1 cellular context compared by ENCODE assay signal in the genomic region with DNA sequence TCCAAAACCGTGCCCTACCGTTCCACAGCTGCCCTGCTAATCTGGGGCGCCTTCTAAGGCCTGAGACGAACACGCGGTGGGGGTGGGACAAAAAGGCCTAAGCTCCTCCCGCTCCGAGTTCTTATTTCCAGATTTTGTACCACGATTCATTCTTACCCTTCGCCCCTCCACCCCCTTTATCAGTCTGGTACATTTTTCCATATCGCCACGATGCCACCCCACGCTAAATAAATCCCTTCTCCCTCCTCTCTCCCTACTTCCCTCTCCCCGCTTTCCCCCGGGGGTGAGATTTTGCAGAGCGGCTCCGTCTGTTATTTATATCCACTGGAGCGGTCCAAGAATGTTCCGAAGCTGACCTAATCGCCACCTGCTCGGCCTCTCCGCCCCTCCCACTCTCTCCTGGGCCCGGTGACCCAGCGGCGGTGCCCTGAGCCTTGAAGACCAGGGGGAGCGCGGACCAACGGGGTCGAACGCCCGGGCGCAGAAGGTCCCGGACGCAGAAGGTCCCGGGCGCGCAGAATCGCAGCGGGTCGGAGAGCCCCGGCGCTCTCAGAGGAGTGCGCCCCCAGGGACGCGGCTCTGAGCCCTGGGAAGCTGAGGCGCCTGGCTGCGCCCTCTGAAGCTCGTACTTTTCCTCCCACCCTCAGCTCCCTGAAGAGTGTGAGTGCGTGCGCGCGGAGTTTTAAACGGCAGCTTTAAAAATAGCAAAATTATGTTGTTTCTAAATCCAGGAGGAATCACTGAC.
A peak's percentile ranks its signal among the peaks of the same experiment; 100 is the strongest.
TF ChIP-seq lines count a peak whose summit lies in the region.

No MANE protein-coding gene starts in this region.

TF ChIP-seq in HepG2, 621 proteins besides CTCF, POLR2A, EP300 and RAD21 (continued from another document and continues in another):
- TF ChIP-seq THRA (CRISPR knock-in tag; IDR thresholded peaks at IDR 0.05; ENCODE audit: borderline replicate concordance) (no peak), NPAS2 (CRISPR knock-in tag; IDR thresholded peaks at IDR 0.05; ENCODE audit: borderline replicate concordance) (no peak), HMG20B (CRISPR knock-in tag; conservative IDR thresholded peaks at IDR 0.05) (no peak), SRSF9 (IDR thresholded peaks at IDR 0.05; ENCODE audit: borderline replicate concordance, insufficient read depth, low read depth, low read length, poor library complexity, severe bottlenecking) (no peak), SUZ12 (IDR thresholded peaks at IDR 0.05; ENCODE audit: low read depth, low read length) (no peak), SMYD3 (CRISPR knock-in tag; IDR thresholded peaks at IDR 0.05) (no peak), KMT2B (CRISPR knock-in tag; IDR thresholded peaks at IDR 0.05) (no peak; the same call in 1 of the 2 replicates), ZNF772 (CRISPR knock-in tag; IDR thresholded peaks at IDR 0.05) (no peak; the same call in 1 of the 2 replicates), NONO (IDR thresholded peaks at IDR 0.05) (no peak), NONO (CRISPR knock-in tag; conservative IDR thresholded peaks at IDR 0.05) (peak; percentile 76), ZNF709 (CRISPR knock-in tag; IDR thresholded peaks at IDR 0.05) (no peak), RXRA (CRISPR knock-in tag; IDR thresholded peaks at IDR 0.05) (no peak; the same call in 1 of the 2 replicates), TSC22D2 (CRISPR knock-in tag; IDR thresholded peaks at IDR 0.05; ENCODE audit: borderline replicate concordance) (no peak), GATAD1 (CRISPR knock-in tag; IDR thresholded peaks at IDR 0.05) (no peak), ZNF225 (CRISPR knock-in tag; IDR thresholded peaks at IDR 0.05) (no peak), POLR2AphosphoS2 (IDR thresholded peaks at IDR 0.05; ENCODE audit: low read depth, low read length) (no peak), ZNF569 (CRISPR knock-in tag; IDR thresholded peaks at IDR 0.05; ENCODE audit: borderline replicate concordance) (no peak), AKAP8 (CRISPR knock-in tag; IDR thresholded peaks at IDR 0.05) (no peak), ZNF607 (CRISPR knock-in tag; IDR thresholded peaks at IDR 0.05; ENCODE audit: borderline replicate concordance) (no peak), JUN (CRISPR knock-in tag; IDR thresholded peaks at IDR 0.05) (peak; percentile 64; the same call in 1 of the 2 replicates), ZNF256 (CRISPR knock-in tag; conservative IDR thresholded peaks at IDR 0.05) (no peak), HCFC1 (IDR thresholded peaks at IDR 0.05; ENCODE audit: low read depth, low read length) (no peak), WIZ (CRISPR knock-in tag; IDR thresholded peaks at IDR 0.05) (no peak), NFAT5 (CRISPR knock-in tag; IDR thresholded peaks at IDR 0.05) (no peak), ZMYM4 (CRISPR knock-in tag; IDR thresholded peaks at IDR 0.05) (no peak; the same call in 1 of the 2 replicates), ZNF792 (CRISPR knock-in tag; IDR thresholded peaks at IDR 0.05) (no peak), NKX3-1 (CRISPR knock-in tag; IDR thresholded peaks at IDR 0.05) (no peak), ZFX (CRISPR knock-in tag; IDR thresholded peaks at IDR 0.05; ENCODE audit: low read depth) (no peak; the same call in 1 of the 2 replicates), ZSCAN31 (CRISPR knock-in tag; IDR thresholded peaks at IDR 0.05; ENCODE audit: low read depth) (0 out of 2 replicates have a peak, but pooled peaks have one; percentile 47), ZSCAN25 (CRISPR knock-in tag; IDR thresholded peaks at IDR 0.05) (no peak), REXO4 (CRISPR knock-in tag; IDR thresholded peaks at IDR 0.05; ENCODE audit: borderline replicate concordance) (no peak), YEATS4 (CRISPR knock-in tag; IDR thresholded peaks at IDR 0.05; ENCODE audit: borderline replicate concordance) (peak; percentile 59; the same call in 1 of the 2 replicates), ZXDC (CRISPR knock-in tag; IDR thresholded peaks at IDR 0.05) (no peak), SNAPC2 (CRISPR knock-in tag; IDR thresholded peaks at IDR 0.05) (0 out of 2 replicates have a peak, but pooled peaks have one; percentile 38), ZFP36 (IDR thresholded peaks at IDR 0.05; ENCODE audit: borderline replicate concordance, low read depth, low read length, partially characterized antibody) (no peak), PAWR (CRISPR knock-in tag; IDR thresholded peaks at IDR 0.05; ENCODE audit: borderline replicate concordance) (no peak), JARID2 (CRISPR knock-in tag; IDR thresholded peaks at IDR 0.05; ENCODE audit: insufficient replicate concordance) (no peak), NFYC (CRISPR knock-in tag; IDR thresholded peaks at IDR 0.05) (no peak), ZNF879 (CRISPR knock-in tag; IDR thresholded peaks at IDR 0.05) (no peak), RORA (CRISPR knock-in tag; IDR thresholded peaks at IDR 0.05) (no peak), ZNF720 (CRISPR knock-in tag; IDR thresholded peaks at IDR 0.05) (no peak), ZEB1 (IDR thresholded peaks at IDR 0.05; ENCODE audit: insufficient replicate concordance, low read depth) (peak; percentile 30), ARHGAP35 (CRISPR knock-in tag; IDR thresholded peaks at IDR 0.05; ENCODE audit: borderline replicate concordance) (no peak), ZNF513 (CRISPR knock-in tag; conservative IDR thresholded peaks at IDR 0.05) (no peak), ZBTB7B (CRISPR knock-in tag; IDR thresholded peaks at IDR 0.05) (peak; percentile 67; the same call in 1 of the 2 replicates), ZNF781 (CRISPR knock-in tag; IDR thresholded peaks at IDR 0.05; ENCODE audit: borderline replicate concordance, not compliant biosample characterization) (no peak), ZNF749 (CRISPR knock-in tag; IDR thresholded peaks at IDR 0.05; ENCODE audit: borderline replicate concordance) (0 out of 2 replicates have a peak, but pooled peaks have one; percentile 32), ZNF549 (CRISPR knock-in tag; IDR thresholded peaks at IDR 0.05) (no peak), HDAC2 (CRISPR knock-in tag; IDR thresholded peaks at IDR 0.05) (0 out of 2 replicates have a peak, but pooled peaks have one; percentile 12), AGO1 (IDR thresholded peaks at IDR 0.05; ENCODE audit: low read depth, low read length, poor library complexity, severe bottlenecking) (peak; percentile 95)
- TF ChIP-seq, protein P1, sequence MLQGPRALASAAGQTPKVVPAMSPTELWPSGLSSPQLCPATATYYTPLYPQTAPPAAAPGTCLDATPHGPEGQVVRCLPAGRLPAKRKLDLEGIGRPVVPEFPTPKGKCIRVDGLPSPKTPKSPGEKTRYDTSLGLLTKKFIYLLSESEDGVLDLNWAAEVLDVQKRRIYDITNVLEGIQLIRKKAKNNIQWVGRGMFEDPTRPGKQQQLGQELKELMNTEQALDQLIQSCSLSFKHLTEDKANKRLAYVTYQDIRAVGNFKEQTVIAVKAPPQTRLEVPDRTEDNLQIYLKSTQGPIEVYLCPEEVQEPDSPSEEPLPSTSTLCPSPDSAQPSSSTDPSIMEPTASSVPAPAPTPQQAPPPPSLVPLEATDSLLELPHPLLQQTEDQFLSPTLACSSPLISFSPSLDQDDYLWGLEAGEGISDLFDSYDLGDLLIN (CRISPR knock-in tag; IDR thresholded peaks at IDR 0.05; ENCODE audit: borderline replicate concordance) = no peak
- TF ChIP-seq, protein P2, sequence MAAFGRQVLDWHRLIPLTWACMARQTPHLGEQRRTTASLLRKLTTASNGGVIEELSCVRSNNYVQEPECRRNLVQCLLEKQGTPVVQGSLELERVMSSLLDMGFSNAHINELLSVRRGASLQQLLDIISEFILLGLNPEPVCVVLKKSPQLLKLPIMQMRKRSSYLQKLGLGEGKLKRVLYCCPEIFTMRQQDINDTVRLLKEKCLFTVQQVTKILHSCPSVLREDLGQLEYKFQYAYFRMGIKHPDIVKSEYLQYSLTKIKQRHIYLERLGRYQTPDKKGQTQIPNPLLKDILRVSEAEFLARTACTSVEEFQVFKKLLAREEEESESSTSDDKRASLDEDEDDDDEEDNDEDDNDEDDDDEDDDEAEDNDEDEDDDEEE (CRISPR knock-in tag; IDR thresholded peaks at IDR 0.05) = peak; percentile 69
- TF ChIP-seq, protein P3, sequence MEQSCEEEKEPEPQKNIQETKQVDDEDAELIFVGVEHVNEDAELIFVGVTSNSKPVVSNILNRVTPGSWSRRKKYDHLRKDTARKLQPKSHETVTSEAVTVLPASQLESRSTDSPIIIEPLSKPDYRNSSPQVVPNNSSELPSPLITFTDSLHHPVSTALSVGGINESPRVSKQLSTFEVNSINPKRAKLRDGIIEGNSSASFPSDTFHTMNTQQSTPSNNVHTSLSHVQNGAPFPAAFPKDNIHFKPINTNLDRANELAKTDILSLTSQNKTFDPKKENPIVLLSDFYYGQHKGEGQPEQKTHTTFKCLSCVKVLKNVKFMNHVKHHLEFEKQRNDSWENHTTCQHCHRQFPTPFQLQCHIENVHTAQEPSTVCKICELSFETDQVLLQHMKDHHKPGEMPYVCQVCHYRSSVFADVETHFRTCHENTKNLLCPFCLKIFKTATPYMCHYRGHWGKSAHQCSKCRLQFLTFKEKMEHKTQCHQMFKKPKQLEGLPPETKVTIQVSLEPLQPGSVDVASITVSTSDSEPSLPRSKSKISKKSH (CRISPR knock-in tag; IDR thresholded peaks at IDR 0.05; ENCODE audit: borderline replicate concordance) = no peak; the same call in 1 of the 2 replicates
